Comparison of ENCODE assay signal across 8 cellular contexts in the genomic region with DNA sequence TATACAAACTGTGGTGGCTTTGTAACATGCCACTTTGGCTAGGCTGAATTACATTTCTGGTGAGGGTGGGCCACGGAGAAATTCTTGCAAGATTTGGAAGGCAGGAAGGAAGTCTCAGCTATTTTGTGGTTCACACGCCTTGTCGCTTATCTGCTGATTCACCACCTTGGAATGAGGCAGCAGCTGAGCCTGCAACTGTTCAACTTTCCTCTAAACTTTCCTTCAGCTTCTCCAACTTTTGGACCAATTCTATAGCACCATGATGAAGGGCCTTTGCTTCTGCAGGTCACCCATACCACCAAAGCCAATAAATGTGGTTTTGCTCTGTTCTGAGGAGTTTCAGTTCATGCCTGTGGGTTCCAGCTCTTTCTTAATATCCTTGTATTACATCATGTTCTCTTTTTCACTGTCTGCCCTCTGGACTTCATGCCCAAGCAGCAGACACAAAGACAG.
DNase-seq lines count a peak whose midpoint lies in the region; ATAC-seq, FAIRE-seq and TF ChIP-seq lines count a peak whose summit lies in the region.

No MANE protein-coding gene starts in this region.

- H3K27me3 Mint-ChIP-seq in activated naive CD8-positive, alpha-beta T cell treated with anti-CD3 and anti-CD28 coated beads, Interleukin-2, amount 50 U/mL, for 24 hours: no peaks in the 10 kb centered on the region

- peak overlapping the region; percentile 41 to 93 for H4K8ac ChIP-seq in IMR-90 (ENCODE audit: low read depth in 2 of 2, low read length in 2 of 2)

- H3K18ac ChIP-seq in IMR-90 (ENCODE audit: low read depth, low read length): peak overlapping the region; percentile 40

- DNase-seq in AG04450 (ENCODE audit: low read depth, low spot score) (peak; percentile 84), IMR-90 (peak; percentile 96), kidney epithelial cell (ENCODE audit: low read depth) (peak; percentile 84), GM13976 (ENCODE audit: low spot score) (no peak), GM19239 (ENCODE audit: insufficient read length, low spot score) (no peak), NCI-H146 treated with DMSO at 0.1 percent for 48 hours (lab: John Stamatoyannopoulos, UW; ENCODE audit: unreplicated experiment) (no peak)
- peak; percentile 2 for DNase-seq in activated naive CD8-positive, alpha-beta T cell treated with anti-CD3 and anti-CD28 coated beads, Interleukin-2, amount 50 U/mL, for 24 hours

- no peaks in the 10 kb centered on the region for H3K36me3 Mint-ChIP-seq in activated naive CD8-positive, alpha-beta T cell treated with anti-CD3 and anti-CD28 coated beads, Interleukin-2, amount 50 U/mL, for 24 hours (ENCODE audit: low read depth)

- POLR2A ChIA-PET in AG04450 (lab: Yijun Ruan, JAX) (interaction anchor here (0.8 to 0.9 kb wide), 2 partner anchors 9 to 237 kb away, joined by 3 read pairs; no protein-coding TSS in a partner anchor), IMR-90 (lab: Charles Lee; ENCODE audit: unreplicated experiment) (no interaction called here)

- H3K36me3 ChIP-seq in IMR-90 (ENCODE audit: control insufficient read depth, insufficient read depth, low read length) (no peaks in the 10 kb centered on the region), kidney epithelial cell (ENCODE audit: control insufficient read depth, insufficient read depth, low read length) (no peaks in the 10 kb centered on the region)

- in situ Hi-C loops in IMR-90 (cut with MboI; ENCODE audit: low sequenced_read_pairs) (no loop called here), GM13976 (cut with MboI; ENCODE audit: low sequenced_read_pairs, unreplicated experiment) (no loop called here)

- H3K56ac ChIP-seq in IMR-90 (ENCODE audit: extremely low read depth, insufficient read depth, low read length): peak overlapping the region; percentile 38; the same call in 1 of the 2 replicates

- H2AFZ ChIP-seq in IMR-90 (replicated peaks; ENCODE audit: low read length, poor library complexity): no peak overlapping the region

- H2BK5ac ChIP-seq in IMR-90 (ENCODE audit: low read depth, low read length, poor library complexity, severe bottlenecking): peak overlapping the region; percentile 81

- no peaks in the 10 kb centered on the region for H3K79me1 ChIP-seq in IMR-90 (ENCODE audit: low read depth in 1 of 2, low read length in 2 of 2)

- 0% methylated on average over 3 of the region's 3 CpGs; no CpG with 5 or more reads in 1 of the 2 experiments for WGBS in IMR-90 (ENCODE audit: extremely low coverage in 2 of 2, insufficient read length in 1 of 2), 2 experiments

- H3K27ac ChIP-seq in AG04450 (ENCODE audit: low read depth, low read length): peak overlapping the region; percentile 76
- H3K27ac ChIP-seq in IMR-90 (ENCODE audit: insufficient read depth, low read length): peak overlapping the region; percentile 37

- FAIRE-seq in GM19239 (lab: Jason Lieb, UNC): no peak

- H3K9me1 ChIP-seq in IMR-90 (ENCODE audit: insufficient read depth, low read length): peaks cover 4% of the 10 kb centered on the region

- ATAC-seq in IMR-90 (ENCODE audit: low read depth) (peak; percentile 73), HG03025 (IDR thresholded peaks at IDR 0.05; ENCODE audit: low FRiP score, unreplicated experiment) (no peak)
- ATAC-seq in activated naive CD8-positive, alpha-beta T cell treated with anti-CD3 and anti-CD28 coated beads, Interleukin-2, amount 50 U/mL, for 24 hours: no peak

- no peak overlapping the region for H3K4me3 Mint-ChIP-seq in activated naive CD8-positive, alpha-beta T cell treated with anti-CD3 and anti-CD28 coated beads, Interleukin-2, amount 50 U/mL, for 24 hours

- intact Hi-C loops in IMR-90 (cut with micrococcal nuclease): loop anchor here (5.0 kb wide), 2 partner anchors 122 to 272 kb away; no protein-coding TSS in a partner anchor

- H3K14ac ChIP-seq in IMR-90 (replicated peaks; ENCODE audit: low read depth, low read length): peak overlapping the region; percentile 42

- no TSS peak for BruUV-seq in IMR-90 (replicated peaks; lab: Mats Ljungman, UMichigan)

- TF ChIP-seq RAD21 in IMR-90 (IDR thresholded peaks at IDR 0.05; ENCODE audit: low read length): no peak

- H4K91ac ChIP-seq in IMR-90 (ENCODE audit: insufficient read depth, low read depth, low read length): peak overlapping the region; percentile 88

- no peaks in the 10 kb centered on the region for H4K20me1 ChIP-seq in IMR-90 (ENCODE audit: insufficient read depth, low read length)

- peak overlapping the region; percentile 96 for H2BK20ac ChIP-seq in IMR-90 (ENCODE audit: low read depth, low read length)

- H3K4me1 ChIP-seq in IMR-90 (ENCODE audit: control insufficient read depth, insufficient read depth, low read length): peaks cover 20% of the 10 kb centered on the region

- H2BK15ac ChIP-seq in IMR-90 (ENCODE audit: low read depth, low read length): peak overlapping the region; percentile 52

- H2AK9ac ChIP-seq in IMR-90 (replicated peaks; ENCODE audit: low read depth, low read length, poor library complexity): no peak overlapping the region

- no peak overlapping the region for H3K9ac ChIP-seq in IMR-90 (ENCODE audit: low read depth, low read length)

- no peak for TF ChIP-seq POLR2A in IMR-90 (IDR thresholded peaks at IDR 0.05; ENCODE audit: low read depth, low read length)

- TF ChIP-seq CTCF in AG04450 (IDR thresholded peaks at IDR 0.05; ENCODE audit: low read depth, low read length) (no peak), IMR-90 (conservative IDR thresholded peaks at IDR 0.05; ENCODE audit: low read depth, low read length) (no peak), kidney epithelial cell (IDR thresholded peaks at IDR 0.05; ENCODE audit: insufficient read depth, low read length, poor library complexity, severe bottlenecking) (no peak), GM13976 (IDR thresholded peaks at IDR 0.05; ENCODE audit: borderline replicate concordance, control extremely low read depth, extremely low read depth, insufficient read depth, missing control alignments) (no peak)

- H3K27me3 ChIP-seq in AG04450 (ENCODE audit: control insufficient read depth, insufficient read depth, low read length) (no peaks in the 10 kb centered on the region), IMR-90 (ENCODE audit: control insufficient read depth, insufficient read depth, low read length) (no peaks in the 10 kb centered on the region), kidney epithelial cell (ENCODE audit: control insufficient read depth, insufficient read depth, low read length) (no peaks in the 10 kb centered on the region)

- H3K4me3 ChIP-seq in AG04450 (ENCODE audit: low read depth, low read length): no peak overlapping the region
- H3K4me3 ChIP-seq in IMR-90 (ENCODE audit: insufficient read depth, low read depth, low read length): no peak overlapping the region
- H3K4me3 ChIP-seq in kidney epithelial cell (ENCODE audit: low read depth, low read length): no peak overlapping the region

- peak overlapping the region; percentile 65; the same call in 1 of the 2 replicates for H4K5ac ChIP-seq in IMR-90 (ENCODE audit: low read depth, low read length)

- dilution Hi-C loops in IMR-90 (cut with HindIII; ENCODE audit: low sequenced_read_pairs, unreplicated experiment): no loop called here

- peak overlapping the region; percentile 47; the same call in 1 of the 2 replicates for H3K4me2 ChIP-seq in IMR-90 (ENCODE audit: low read depth, low read length)

- CTCF ChIA-PET in AG04450 (lab: Charles Lee) (no interaction called here), IMR-90 (lab: Yijun Ruan, JAX) (interaction anchor here (1.3 kb wide), 1 partner anchor 271 kb away, joined by 3 read pairs; no protein-coding TSS in a partner anchor)

- H2BK120ac ChIP-seq in IMR-90 (ENCODE audit: low read depth, low read length): peak overlapping the region; percentile 90

- H3K23ac ChIP-seq in IMR-90 (ENCODE audit: low read depth, low read length): peak overlapping the region; percentile 75

- H3K9me3 ChIP-seq in AG04450 (ENCODE audit: control insufficient read depth, insufficient read depth, low read length) (no peaks in the 10 kb centered on the region), IMR-90 (ENCODE audit: control insufficient read depth, insufficient read depth, low read length) (no peaks in the 10 kb centered on the region)

- H3K9me3 Mint-ChIP-seq in activated naive CD8-positive, alpha-beta T cell treated with anti-CD3 and anti-CD28 coated beads, Interleukin-2, amount 50 U/mL, for 24 hours: peaks cover 4% of the 10 kb centered on the region

- peak overlapping the region; percentile 58 for H2AK5ac ChIP-seq in IMR-90 (ENCODE audit: low read depth, low read length)

- no peak overlapping the region for H3K27ac Mint-ChIP-seq in activated naive CD8-positive, alpha-beta T cell treated with anti-CD3 and anti-CD28 coated beads, Interleukin-2, amount 50 U/mL, for 24 hours

- peak overlapping the region; percentile 95 for H3K4ac ChIP-seq in IMR-90 (ENCODE audit: low read depth, low read length)

- peaks cover 10% of the 10 kb centered on the region for H3K4me1 Mint-ChIP-seq in activated naive CD8-positive, alpha-beta T cell treated with anti-CD3 and anti-CD28 coated beads, Interleukin-2, amount 50 U/mL, for 24 hours

TF ChIP-seq in IMR-90, 13 proteins besides CTCF, POLR2A, EP300 and RAD21:
- TF ChIP-seq ELK1 (IDR thresholded peaks at IDR 0.05; ENCODE audit: borderline replicate concordance, low read depth, low read length): no peak
- peak; percentile 68 for TF ChIP-seq CEBPB (IDR thresholded peaks at IDR 0.05; ENCODE audit: low read depth, low read length)
- peak; percentile 52; the same call in 1 of the 2 replicates for TF ChIP-seq MAFK (IDR thresholded peaks at IDR 0.05; ENCODE audit: low read depth, low read length)
- TF ChIP-seq FOS (IDR thresholded peaks at IDR 0.05; ENCODE audit: low read depth, low read length): peak; percentile 64
- peak; percentile 58; the same call in 1 of the 2 replicates for TF ChIP-seq BHLHE40 (IDR thresholded peaks at IDR 0.05; ENCODE audit: low read depth, low read length)
- TF ChIP-seq CHD1 (IDR thresholded peaks at IDR 0.05; ENCODE audit: low read depth, low read length): no peak
- no peak for TF ChIP-seq RCOR1 (IDR thresholded peaks at IDR 0.05; ENCODE audit: insufficient replicate concordance, low read length)

Comparison
In these comparisons a context has a peak if more than half of its experiments do, and no peak if none do; other contexts are left out.
1. DNase-seq: peak in AG04450 (single experiment), IMR-90 (single experiment), activated naive CD8-positive, alpha-beta T cell treated with anti-CD3 and anti-CD28 coated beads, Interleukin-2, amount 50 U/mL, for 24 hours (single experiment) and kidney epithelial cell (single experiment); none in GM13976 (single experiment), GM19239 (single experiment) and NCI-H146 treated with DMSO at 0.1 percent for 48 hours (single experiment).